In the genomic region with DNA sequence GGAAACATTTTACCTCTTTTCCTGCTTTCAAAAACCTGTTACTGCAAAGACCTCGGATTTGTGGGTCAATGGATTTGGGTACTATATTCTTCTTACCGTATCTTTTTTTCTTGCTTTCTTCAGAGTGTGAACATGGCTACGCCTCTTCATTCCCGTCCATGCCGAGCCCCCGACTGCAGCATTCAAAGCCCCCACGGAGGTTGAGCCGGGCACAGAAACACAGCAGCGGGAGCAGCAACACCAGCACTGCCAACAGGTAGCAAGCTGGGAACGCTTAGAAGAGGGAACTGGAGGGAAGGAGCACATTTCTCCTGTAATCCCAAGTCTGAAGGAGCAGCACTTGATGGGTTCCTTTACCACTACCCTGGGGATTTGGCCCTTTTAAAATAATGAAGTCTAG, we compare ENCODE assay signal across 1 cellular context.
TF ChIP-seq lines count a peak whose summit lies in the region.

No MANE protein-coding gene starts in this region.

TF ChIP-seq in GM23338, 12 proteins besides CTCF, POLR2A, EP300 and RAD21 (continued from another document):
- TF ChIP-seq STAT1 (IDR thresholded peaks at IDR 0.05; ENCODE audit: unreplicated experiment) = no peak
- TF ChIP-seq NANOG (IDR thresholded peaks at IDR 0.05; ENCODE audit: borderline replicate concordance) = no peak
- TF ChIP-seq CREB1 (CRISPR knock-in tag; IDR thresholded peaks at IDR 0.05; ENCODE audit: low read depth) = no peak
- TF ChIP-seq, protein P1, sequence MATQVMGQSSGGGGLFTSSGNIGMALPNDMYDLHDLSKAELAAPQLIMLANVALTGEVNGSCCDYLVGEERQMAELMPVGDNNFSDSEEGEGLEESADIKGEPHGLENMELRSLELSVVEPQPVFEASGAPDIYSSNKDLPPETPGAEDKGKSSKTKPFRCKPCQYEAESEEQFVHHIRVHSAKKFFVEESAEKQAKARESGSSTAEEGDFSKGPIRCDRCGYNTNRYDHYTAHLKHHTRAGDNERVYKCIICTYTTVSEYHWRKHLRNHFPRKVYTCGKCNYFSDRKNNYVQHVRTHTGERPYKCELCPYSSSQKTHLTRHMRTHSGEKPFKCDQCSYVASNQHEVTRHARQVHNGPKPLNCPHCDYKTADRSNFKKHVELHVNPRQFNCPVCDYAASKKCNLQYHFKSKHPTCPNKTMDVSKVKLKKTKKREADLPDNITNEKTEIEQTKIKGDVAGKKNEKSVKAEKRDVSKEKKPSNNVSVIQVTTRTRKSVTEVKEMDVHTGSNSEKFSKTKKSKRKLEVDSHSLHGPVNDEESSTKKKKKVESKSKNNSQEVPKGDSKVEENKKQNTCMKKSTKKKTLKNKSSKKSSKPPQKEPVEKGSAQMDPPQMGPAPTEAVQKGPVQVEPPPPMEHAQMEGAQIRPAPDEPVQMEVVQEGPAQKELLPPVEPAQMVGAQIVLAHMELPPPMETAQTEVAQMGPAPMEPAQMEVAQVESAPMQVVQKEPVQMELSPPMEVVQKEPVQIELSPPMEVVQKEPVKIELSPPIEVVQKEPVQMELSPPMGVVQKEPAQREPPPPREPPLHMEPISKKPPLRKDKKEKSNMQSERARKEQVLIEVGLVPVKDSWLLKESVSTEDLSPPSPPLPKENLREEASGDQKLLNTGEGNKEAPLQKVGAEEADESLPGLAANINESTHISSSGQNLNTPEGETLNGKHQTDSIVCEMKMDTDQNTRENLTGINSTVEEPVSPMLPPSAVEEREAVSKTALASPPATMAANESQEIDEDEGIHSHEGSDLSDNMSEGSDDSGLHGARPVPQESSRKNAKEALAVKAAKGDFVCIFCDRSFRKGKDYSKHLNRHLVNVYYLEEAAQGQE (IDR thresholded peaks at IDR 0.05; ENCODE audit: unreplicated experiment) = no peak
- TF ChIP-seq EZH2phosphoT487 (IDR thresholded peaks at IDR 0.05; ENCODE audit: unreplicated experiment) = no peak
